In genomic region chr3:36907911-36908646, GRCh38 we compare ENCODE assay signal across 8 cellular contexts.
DNase-seq lines count a peak whose midpoint lies in the region; FAIRE-seq lines count a peak whose summit lies in the region.

No MANE protein-coding gene starts in this region.

- FAIRE-seq in RCC 7860 (lab: Jason Lieb, UNC) = no peak

- peak overlapping the region; percentile 84 for H3K4me2 ChIP-seq in BLaER1

- peak overlapping the region; percentile 73 for H3K9ac ChIP-seq in BLaER1
- peak overlapping the region; percentile 35 for H3K9ac ChIP-seq in rectal smooth muscle tissue (ENCODE audit: low read length)

- no peaks in the 10 kb centered on the region for H3K36me3 ChIP-seq in BLaER1
- no peaks in the 10 kb centered on the region for H3K36me3 ChIP-seq in HAP-1 (replicated peaks)
- H3K36me3 ChIP-seq in rectal smooth muscle tissue (ENCODE audit: control insufficient read depth, insufficient read depth, low read length) = no peaks in the 10 kb centered on the region

- in situ Hi-C loops in HAP-1 (cut with MboI; ENCODE audit: low sequenced_read_pairs) = no loop called here

- H3K9me3 ChIP-seq in BLaER1 (no peaks in the 10 kb centered on the region), HAP-1 (no peaks in the 10 kb centered on the region)

- DNase-seq in HAP-1 (ENCODE audit: low spot score in 2 of 2) = peak in 1 of 2 experiments; percentile 42
- DNase-seq in RCC 7860 (ENCODE audit: low spot score) = peak; percentile 28
- peak; percentile 40 for DNase-seq in activated T-helper 9 cell treated with anti-CD3 and anti-CD28 coated beads, Interleukin-2, amount 50 U/mL, for 16 hours (ENCODE audit: low read depth)
- peak; percentile 23 for DNase-seq in fibroblast of the conjunctiva (ENCODE audit: low read depth)
- no peak for DNase-seq in amygdala (lab: John Stamatoyannopoulos, UW)
- DNase-seq in GDM1 (lab: John Stamatoyannopoulos, UW) = no peak

- H3K27me3 ChIP-seq in BLaER1 = no peaks in the 10 kb centered on the region
- no peaks in the 10 kb centered on the region for H3K27me3 ChIP-seq in HAP-1 (ENCODE audit: low read depth)
- H3K27me3 ChIP-seq in rectal smooth muscle tissue (ENCODE audit: control insufficient read depth, insufficient read depth, low read length) = no peaks in the 10 kb centered on the region

- H3K4me3 ChIP-seq in BLaER1 (peak overlapping the region; percentile 60), HAP-1 (peak overlapping the region; percentile 9), rectal smooth muscle tissue (ENCODE audit: low read length) (peak overlapping the region; percentile 70)

- no peaks in the 10 kb centered on the region for H4K20me1 ChIP-seq in BLaER1

- H3K27ac ChIP-seq in BLaER1 = peak overlapping the region; percentile 73
- peak overlapping the region; percentile 38 for H3K27ac ChIP-seq in rectal smooth muscle tissue (ENCODE audit: low read depth, low read length)

- H3K4me1 ChIP-seq in BLaER1 (peaks cover 78% of the 10 kb centered on the region), HAP-1 (no peaks in the 10 kb centered on the region; the same call in 1 of the 2 replicates), rectal smooth muscle tissue (ENCODE audit: control insufficient read depth, insufficient read depth, low read length) (no peaks in the 10 kb centered on the region)

Comparison
In these comparisons a context has a peak if more than half of its experiments do, and no peak if none do; other contexts are left out.
1. H3K4me3 ChIP-seq: peak in every context shown above with its lines; median percentile 70 in rectal smooth muscle tissue; 60 in BLaER1; 9 in HAP-1.
2. DNase-seq: peak in RCC 7860 (single experiment), activated T-helper 9 cell treated with anti-CD3 and anti-CD28 coated beads, Interleukin-2, amount 50 U/mL, for 16 hours (single experiment) and fibroblast of the conjunctiva (single experiment); none in amygdala (0 of 56) and GDM1 (single experiment).